In genomic region chr7:63029207-63029522, GRCh38 we compare ENCODE assay signal across 36 cellular contexts.
"Had no signal": no experiment of that assay in that cellular context is flagged by ENCODE, and none has a peak within 500 bp of the region (broad histone marks: within the 10 kb centered on the region; RNA-seq: fewer than 3 reads in every experiment).

No MANE protein-coding gene starts in this region.

- DNase-seq: activated B cell treated with CpG ODN at 0.5 μM for 24 hours; activated CD4-positive, alpha-beta memory T cell treated with anti-CD3 and anti-CD28 coated beads, Interleukin-2, amount 10 ng/mL, durations not matched to agents 7 days and 5 days; activated CD4-positive, alpha-beta T cell treated with anti-CD3 and anti-CD28 coated beads for 1 hour; activated CD4-positive, alpha-beta T cell treated with anti-CD3 and anti-CD28 coated beads for 36 hours; activated CD4-positive, alpha-beta T cell treated with anti-CD3 and anti-CD28 coated beads for 48 hours; activated CD4-positive, alpha-beta T cell treated with anti-CD3 and anti-CD28 coated beads, Interleukin-2, amount 10 ng/mL, durations not matched to agents 7 days and 5 days; activated CD4-positive, alpha-beta T cell treated with anti-CD3 and anti-CD28 coated beads, Interleukin-2, amount 50 U/mL, for 48 hours; activated CD8-positive, alpha-beta memory T cell treated with anti-CD3 and anti-CD28 coated beads for 24 hours; activated CD8-positive, alpha-beta memory T cell treated with anti-CD3 and anti-CD28 coated beads, Interleukin-2, amount 10 ng/mL, durations not matched to agents 7 days and 5 days; activated CD8-positive, alpha-beta memory T cell treated with anti-CD3 and anti-CD28 coated beads, Interleukin-2, amount 50 U/mL, for 48 hours; activated CD8-positive, alpha-beta T cell treated with anti-CD3 and anti-CD28 coated beads, Interleukin-2, amount 10 ng/mL, durations not matched to agents 7 days and 5 days; activated effector memory CD4-positive, alpha-beta T cell treated with Interleukin-2 at 50 U/mL for 16 hours; activated gamma-delta T cell; activated naive CD4-positive, alpha-beta T cell treated with anti-CD3 and anti-CD28 coated beads, Interleukin-2, amount 10 ng/mL, durations not matched to agents 7 days and 5 days; activated naive CD4-positive, alpha-beta T cell treated with Interleukin-2 at 50 U/mL for 16 hours; activated naive CD8-positive, alpha-beta T cell treated with anti-CD3 and anti-CD28 coated beads, Interleukin-2, amount 10 ng/mL, durations not matched to agents 7 days and 5 days; activated naive CD8-positive, alpha-beta T cell treated with anti-CD3 and anti-CD28 coated beads, Interleukin-2, amount 50 U/mL, for 24 hours; activated T-cell treated with anti-CD3 and anti-CD28 coated beads, Interleukin-2, amount 50 U/mL, for 24 hours; activated T-cell treated with anti-CD3 and anti-CD28 coated beads, Interleukin-2, amount 50 U/mL, for 48 hours; amygdala; anterior cingulate cortex; caudate nucleus; cerebellar nuclear complex; T-helper 1 cell; T-helper 2 cell; T-helper 9 cell had no signal

- H3K27me3 ChIP-seq: ascending aorta, cardiac muscle cell had no signal

- H3K27ac ChIP-seq: ascending aorta, cardiac muscle cell, VCaP had no signal

- H3K4me1 ChIP-seq: ascending aorta had no signal

- H3K27ac Mint-ChIP-seq: activated B cell treated with CpG ODN at 0.5 μM for 24 hours; activated CD4-positive, alpha-beta memory T cell treated with anti-CD3 and anti-CD28 coated beads, Interleukin-2, amount 10 ng/mL, durations not matched to agents 7 days and 5 days; activated CD4-positive, alpha-beta T cell treated with anti-CD3 and anti-CD28 coated beads for 36 hours; activated CD4-positive, alpha-beta T cell treated with anti-CD3 and anti-CD28 coated beads, Interleukin-2, amount 10 ng/mL, durations not matched to agents 7 days and 5 days; activated CD8-positive, alpha-beta memory T cell treated with anti-CD3 and anti-CD28 coated beads, Interleukin-2, amount 10 ng/mL, durations not matched to agents 7 days and 5 days; activated CD8-positive, alpha-beta T cell treated with anti-CD3 and anti-CD28 coated beads, Interleukin-2, amount 10 ng/mL, durations not matched to agents 7 days and 5 days; activated naive CD4-positive, alpha-beta T cell treated with anti-CD3 and anti-CD28 coated beads, Interleukin-2, amount 10 ng/mL, durations not matched to agents 7 days and 5 days; activated naive CD4-positive, alpha-beta T cell treated with anti-CD3 and anti-CD28 coated beads, Interleukin-2, amount 50 U/mL, for 24 hours; activated naive CD8-positive, alpha-beta T cell; activated naive CD8-positive, alpha-beta T cell treated with anti-CD3 and anti-CD28 coated beads, Interleukin-2, amount 10 ng/mL, durations not matched to agents 7 days and 5 days; activated naive CD8-positive, alpha-beta T cell treated with anti-CD3 and anti-CD28 coated beads, Interleukin-2, amount 50 U/mL, for 24 hours; activated T-cell treated with anti-CD3 and anti-CD28 coated beads, Interleukin-2, amount 50 U/mL, for 24 hours; activated T-helper 2 cell treated with anti-CD3 and anti-CD28 coated beads, Interferon-gamma antibody, Interleukin-2, Interleukin-4, amounts not matched to agents 10 μg/mL and 5 μg/mL and 100 μg/mL, durations not matched to agents 14 hours and 24 hours and 36 hours; brain; T-helper 1 cell treated with Interleukin-12 subunit alpha and Interleukin-12 subunit beta and Interleukin-4 antibody, amounts not matched to agents 30 μg/mL and 1 μg/mL, for 36 hours; T-helper 2 cell treated with Interferon-gamma antibody and Interleukin-4, amounts not matched to agents 5 μg/mL and 100 μg/mL, for 36 hours had no signal

- ATAC-seq: activated CD4-positive, alpha-beta T cell treated with anti-CD3 and anti-CD28 coated beads for 36 hours; activated CD8-positive, alpha-beta memory T cell treated with anti-CD3 and anti-CD28 coated beads, Interleukin-2, amount 10 ng/mL, durations not matched to agents 7 days and 5 days; activated CD8-positive, alpha-beta T cell treated with anti-CD3 and anti-CD28 coated beads, Interleukin-2, amount 10 ng/mL, durations not matched to agents 7 days and 5 days; activated naive CD8-positive, alpha-beta T cell treated with anti-CD3 and anti-CD28 coated beads, Interleukin-2, amount 50 U/mL, for 24 hours had no signal

- H3K4me1 Mint-ChIP-seq: activated B cell treated with CpG ODN at 0.5 μM for 24 hours; activated CD4-positive, alpha-beta memory T cell treated with anti-CD3 and anti-CD28 coated beads, Interleukin-2, amount 10 ng/mL, durations not matched to agents 7 days and 5 days; activated CD4-positive, alpha-beta T cell treated with anti-CD3 and anti-CD28 coated beads for 36 hours; activated CD4-positive, alpha-beta T cell treated with anti-CD3 and anti-CD28 coated beads, Interleukin-2, amount 10 ng/mL, durations not matched to agents 7 days and 5 days; activated CD8-positive, alpha-beta memory T cell treated with anti-CD3 and anti-CD28 coated beads, Interleukin-2, amount 10 ng/mL, durations not matched to agents 7 days and 5 days; activated naive CD4-positive, alpha-beta T cell treated with anti-CD3 and anti-CD28 coated beads, Interleukin-2, amount 10 ng/mL, durations not matched to agents 7 days and 5 days; activated naive CD4-positive, alpha-beta T cell treated with anti-CD3 and anti-CD28 coated beads, Interleukin-2, amount 50 U/mL, for 24 hours; activated naive CD8-positive, alpha-beta T cell treated with anti-CD3 and anti-CD28 coated beads, Interleukin-2, amount 10 ng/mL, durations not matched to agents 7 days and 5 days; activated naive CD8-positive, alpha-beta T cell treated with anti-CD3 and anti-CD28 coated beads, Interleukin-2, amount 50 U/mL, for 24 hours; brain; central memory CD8-positive, alpha-beta T cell had no signal

- H3K36me3 Mint-ChIP-seq: activated naive CD4-positive, alpha-beta T cell treated with anti-CD3 and anti-CD28 coated beads, Interleukin-2, amount 10 ng/mL, durations not matched to agents 7 days and 5 days; activated naive CD4-positive, alpha-beta T cell treated with anti-CD3 and anti-CD28 coated beads, Interleukin-2, amount 50 U/mL, for 24 hours; activated naive CD8-positive, alpha-beta T cell treated with anti-CD3 and anti-CD28 coated beads, Interleukin-2, amount 10 ng/mL, durations not matched to agents 7 days and 5 days had no signal

- H3K27me3 Mint-ChIP-seq: activated B cell treated with CpG ODN at 0.5 μM for 24 hours; activated CD4-positive, alpha-beta memory T cell treated with anti-CD3 and anti-CD28 coated beads, Interleukin-2, amount 10 ng/mL, durations not matched to agents 7 days and 5 days; activated CD4-positive, alpha-beta T cell treated with anti-CD3 and anti-CD28 coated beads for 36 hours; activated CD4-positive, alpha-beta T cell treated with anti-CD3 and anti-CD28 coated beads, Interleukin-2, amount 10 ng/mL, durations not matched to agents 7 days and 5 days; activated CD8-positive, alpha-beta memory T cell treated with anti-CD3 and anti-CD28 coated beads, Interleukin-2, amount 10 ng/mL, durations not matched to agents 7 days and 5 days; activated naive CD4-positive, alpha-beta T cell treated with anti-CD3 and anti-CD28 coated beads, Interleukin-2, amount 10 ng/mL, durations not matched to agents 7 days and 5 days; activated naive CD4-positive, alpha-beta T cell treated with anti-CD3 and anti-CD28 coated beads, Interleukin-2, amount 50 U/mL, for 24 hours; activated naive CD8-positive, alpha-beta T cell; activated naive CD8-positive, alpha-beta T cell treated with anti-CD3 and anti-CD28 coated beads, Interleukin-2, amount 10 ng/mL, durations not matched to agents 7 days and 5 days; activated naive CD8-positive, alpha-beta T cell treated with anti-CD3 and anti-CD28 coated beads, Interleukin-2, amount 50 U/mL, for 24 hours; activated T-cell treated with anti-CD3 and anti-CD28 coated beads, Interleukin-2, amount 50 U/mL, for 24 hours; central memory CD8-positive, alpha-beta T cell had no signal

- H3K9me3 ChIP-seq: ascending aorta had no signal

- H3K4me3 Mint-ChIP-seq: activated B cell treated with CpG ODN at 0.5 μM for 24 hours; activated CD4-positive, alpha-beta memory T cell treated with anti-CD3 and anti-CD28 coated beads, Interleukin-2, amount 10 ng/mL, durations not matched to agents 7 days and 5 days; activated CD4-positive, alpha-beta T cell treated with anti-CD3 and anti-CD28 coated beads for 36 hours; activated CD4-positive, alpha-beta T cell treated with anti-CD3 and anti-CD28 coated beads, Interleukin-2, amount 10 ng/mL, durations not matched to agents 7 days and 5 days; activated CD8-positive, alpha-beta memory T cell treated with anti-CD3 and anti-CD28 coated beads, Interleukin-2, amount 10 ng/mL, durations not matched to agents 7 days and 5 days; activated CD8-positive, alpha-beta T cell treated with anti-CD3 and anti-CD28 coated beads, Interleukin-2, amount 10 ng/mL, durations not matched to agents 7 days and 5 days; activated naive CD4-positive, alpha-beta T cell treated with anti-CD3 and anti-CD28 coated beads, Interleukin-2, amount 10 ng/mL, durations not matched to agents 7 days and 5 days; activated naive CD4-positive, alpha-beta T cell treated with anti-CD3 and anti-CD28 coated beads, Interleukin-2, amount 50 U/mL, for 24 hours; activated naive CD8-positive, alpha-beta T cell; activated naive CD8-positive, alpha-beta T cell treated with anti-CD3 and anti-CD28 coated beads, Interleukin-2, amount 10 ng/mL, durations not matched to agents 7 days and 5 days; activated naive CD8-positive, alpha-beta T cell treated with anti-CD3 and anti-CD28 coated beads, Interleukin-2, amount 50 U/mL, for 24 hours; activated T-cell treated with anti-CD3 and anti-CD28 coated beads, Interleukin-2, amount 50 U/mL, for 24 hours; brain; central memory CD8-positive, alpha-beta T cell; T-helper 1 cell treated with Interleukin-12 subunit alpha and Interleukin-12 subunit beta and Interleukin-4 antibody, amounts not matched to agents 30 μg/mL and 1 μg/mL, for 36 hours; T-helper 2 cell treated with Interferon-gamma antibody and Interleukin-4, amounts not matched to agents 5 μg/mL and 100 μg/mL, for 36 hours had no signal
